In the genomic region with DNA sequence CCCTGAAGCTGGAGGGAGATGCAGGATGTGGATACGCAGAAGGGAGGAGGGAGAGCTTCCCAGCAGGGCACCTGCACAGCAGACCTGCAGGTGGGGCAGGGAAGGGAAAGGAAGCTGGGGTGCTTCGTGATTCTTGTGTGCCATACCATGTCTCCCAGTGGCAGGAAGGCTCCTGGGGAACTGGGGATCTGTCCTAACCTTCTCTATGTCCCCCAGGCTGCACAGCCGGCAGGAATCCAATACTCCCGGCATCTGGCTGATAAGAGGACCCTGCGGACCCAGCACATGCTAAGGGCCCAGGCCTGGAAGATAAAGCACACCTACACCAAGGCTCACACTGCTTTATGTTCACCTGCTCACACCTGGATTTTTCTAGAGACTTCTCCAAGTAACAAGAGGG, we compare ENCODE assay signal across 2 cellular contexts.
TF ChIP-seq lines count a peak whose summit lies in the region.

No MANE protein-coding gene starts in this region.

TF ChIP-seq in H1, 55 proteins besides CTCF, POLR2A, EP300 and RAD21:
- TF ChIP-seq TAF1 (IDR thresholded peaks at IDR 0.05; ENCODE audit: low read depth, low read length) (no peak), MAFK (IDR thresholded peaks at IDR 0.05; ENCODE audit: low read depth, low read length) (no peak), EZH2 (IDR thresholded peaks at IDR 0.05; ENCODE audit: low read depth, low read length, severe bottlenecking) (no peak), BRCA1 (IDR thresholded peaks at IDR 0.05; ENCODE audit: low read depth, low read length) (no peak), NANOG (IDR thresholded peaks at IDR 0.05; ENCODE audit: insufficient read depth, low read depth, low read length, poor library complexity, severe bottlenecking) (no peak), SP1 (IDR thresholded peaks at IDR 0.05; ENCODE audit: low read depth, low read length) (no peak), HDAC6 (IDR thresholded peaks at IDR 0.05; ENCODE audit: low read depth, low read length) (no peak), SIN3A (conservative IDR thresholded peaks at IDR 0.05 in 1 of 2, IDR thresholded peaks at IDR 0.05 in 1 of 2; ENCODE audit: low read depth in 1 of 2, low read length in 2 of 2) (no peak), YY1 (IDR thresholded peaks at IDR 0.05; ENCODE audit: low read depth, low read length) (no peak)
- TF ChIP-seq, protein P1, sequence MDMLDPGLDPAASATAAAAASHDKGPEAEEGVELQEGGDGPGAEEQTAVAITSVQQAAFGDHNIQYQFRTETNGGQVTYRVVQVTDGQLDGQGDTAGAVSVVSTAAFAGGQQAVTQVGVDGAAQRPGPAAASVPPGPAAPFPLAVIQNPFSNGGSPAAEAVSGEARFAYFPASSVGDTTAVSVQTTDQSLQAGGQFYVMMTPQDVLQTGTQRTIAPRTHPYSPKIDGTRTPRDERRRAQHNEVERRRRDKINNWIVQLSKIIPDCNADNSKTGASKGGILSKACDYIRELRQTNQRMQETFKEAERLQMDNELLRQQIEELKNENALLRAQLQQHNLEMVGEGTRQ (IDR thresholded peaks at IDR 0.05; ENCODE audit: low read length) = no peak

TF ChIP-seq in SK-N-SH, 30 proteins besides CTCF, POLR2A, EP300 and RAD21:
- TF ChIP-seq USF1 (IDR thresholded peaks at IDR 0.05; ENCODE audit: borderline replicate concordance, low read depth) = no peak
- TF ChIP-seq, protein P2, sequence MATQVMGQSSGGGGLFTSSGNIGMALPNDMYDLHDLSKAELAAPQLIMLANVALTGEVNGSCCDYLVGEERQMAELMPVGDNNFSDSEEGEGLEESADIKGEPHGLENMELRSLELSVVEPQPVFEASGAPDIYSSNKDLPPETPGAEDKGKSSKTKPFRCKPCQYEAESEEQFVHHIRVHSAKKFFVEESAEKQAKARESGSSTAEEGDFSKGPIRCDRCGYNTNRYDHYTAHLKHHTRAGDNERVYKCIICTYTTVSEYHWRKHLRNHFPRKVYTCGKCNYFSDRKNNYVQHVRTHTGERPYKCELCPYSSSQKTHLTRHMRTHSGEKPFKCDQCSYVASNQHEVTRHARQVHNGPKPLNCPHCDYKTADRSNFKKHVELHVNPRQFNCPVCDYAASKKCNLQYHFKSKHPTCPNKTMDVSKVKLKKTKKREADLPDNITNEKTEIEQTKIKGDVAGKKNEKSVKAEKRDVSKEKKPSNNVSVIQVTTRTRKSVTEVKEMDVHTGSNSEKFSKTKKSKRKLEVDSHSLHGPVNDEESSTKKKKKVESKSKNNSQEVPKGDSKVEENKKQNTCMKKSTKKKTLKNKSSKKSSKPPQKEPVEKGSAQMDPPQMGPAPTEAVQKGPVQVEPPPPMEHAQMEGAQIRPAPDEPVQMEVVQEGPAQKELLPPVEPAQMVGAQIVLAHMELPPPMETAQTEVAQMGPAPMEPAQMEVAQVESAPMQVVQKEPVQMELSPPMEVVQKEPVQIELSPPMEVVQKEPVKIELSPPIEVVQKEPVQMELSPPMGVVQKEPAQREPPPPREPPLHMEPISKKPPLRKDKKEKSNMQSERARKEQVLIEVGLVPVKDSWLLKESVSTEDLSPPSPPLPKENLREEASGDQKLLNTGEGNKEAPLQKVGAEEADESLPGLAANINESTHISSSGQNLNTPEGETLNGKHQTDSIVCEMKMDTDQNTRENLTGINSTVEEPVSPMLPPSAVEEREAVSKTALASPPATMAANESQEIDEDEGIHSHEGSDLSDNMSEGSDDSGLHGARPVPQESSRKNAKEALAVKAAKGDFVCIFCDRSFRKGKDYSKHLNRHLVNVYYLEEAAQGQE (IDR thresholded peaks at IDR 0.05; ENCODE audit: low read depth, low read length) = no peak
- TF ChIP-seq TEAD4 (IDR thresholded peaks at IDR 0.05; ENCODE audit: borderline replicate concordance, insufficient read depth) = no peak
- TF ChIP-seq, protein P1 (IDR thresholded peaks at IDR 0.05; ENCODE audit: borderline replicate concordance, low read depth, low read length) = no peak
TF ChIP-seq in SK-N-SH: peak in this region for 0.
